Comparison of ENCODE assay signal across 26 cellular contexts in genomic region chr11:65159005-65159404, GRCh38. TPM values are rescaled to one million over a fixed set of nuclear protein-coding genes. Genes with fewer than 3 reads are reported as not detected.
DNase-seq lines count a peak whose midpoint lies in the region; ATAC-seq, FAIRE-seq and TF ChIP-seq lines count a peak whose summit lies in the region.
"Had no signal": no experiment of that assay in that cellular context is flagged by ENCODE, and none has a peak within 500 bp of the region (broad histone marks: within the 10 kb centered on the region; RNA-seq: fewer than 3 reads in every experiment).

No MANE protein-coding gene starts in this region.

- H3K4me3 ChIP-seq in suprapubic skin (no peak overlapping the region), sigmoid colon (no peak overlapping the region), tibial nerve (no peak overlapping the region)
- H3K4me3 ChIP-seq: vagina had no signal

- ATAC-seq in GM19328 (IDR thresholded peaks at IDR 0.05; ENCODE audit: unreplicated experiment) (peak; percentile 64), HG02798 (IDR thresholded peaks at IDR 0.05; ENCODE audit: poor library complexity, unreplicated experiment) (peak; percentile 62), HG03575 (IDR thresholded peaks at IDR 0.05; ENCODE audit: extremely low read depth, insufficient number of reproducible peaks, low FRiP score, unreplicated experiment) (peak; percentile 61), GM19397 (IDR thresholded peaks at IDR 0.05; ENCODE audit: unreplicated experiment) (no peak)
- ATAC-seq: activated CD4-positive, alpha-beta T cell treated with anti-CD3 and anti-CD28 coated beads for 36 hours; naive thymus-derived CD8-positive, alpha-beta T cell had no signal

- no peak for TF ChIP-seq EP300 in suprapubic skin (IDR thresholded peaks at IDR 0.05)
- TF ChIP-seq EP300 in sigmoid colon (IDR thresholded peaks at IDR 0.05) = no peak
- no peak for TF ChIP-seq EP300 in tibial nerve (IDR thresholded peaks at IDR 0.05)

- DNase-seq in GM12891 (ENCODE audit: insufficient read length, low spot score) (no peak), suprapubic skin (ENCODE audit: low spot score in 2 of 2) (no peak), sigmoid colon (no peak), tibial nerve (ENCODE audit: low spot score in 2 of 2) (no peak)
- DNase-seq: ACHN; activated CD4-positive, alpha-beta T cell treated with anti-CD3 and anti-CD28 coated beads for 36 hours; activated naive CD4-positive, alpha-beta T cell; anterior cingulate cortex; CD4-positive, CD25-positive, alpha-beta regulatory T cell; DMS53; endodermal cell; hippocampal formation; mammary epithelial cell; naive thymus-derived CD8-positive, alpha-beta T cell; SK-N-SH; stimulated activated CD4-positive, alpha-beta T cell treated with anti-CD3 and anti-CD28 coated beads, Interleukin-2, amount 100 ng/mL, for 48 hours had no signal

- TF ChIP-seq POLR2A in GM12891 (IDR thresholded peaks at IDR 0.05; ENCODE audit: low read depth, low read length) (no peak), suprapubic skin (IDR thresholded peaks at IDR 0.05) (no peak), sigmoid colon (IDR thresholded peaks at IDR 0.05) (no peak), tibial nerve (IDR thresholded peaks at IDR 0.05) (no peak)

- intact Hi-C loops in sigmoid colon (cut with DNase I) = no loop called here

- H3K4me1 ChIP-seq in suprapubic skin (no peaks in the 10 kb centered on the region), sigmoid colon (no peaks in the 10 kb centered on the region), tibial nerve (no peaks in the 10 kb centered on the region)
- H3K4me1 ChIP-seq: parathyroid adenoma, vagina had no signal

- peak; percentile 89 for FAIRE-seq in GM12891 (lab: Jason Lieb, UNC)
- FAIRE-seq: H1, keratinocyte had no signal

- WGBS in suprapubic skin = 78% methylated on average over 5 of the region's 5 CpGs
- WGBS in sigmoid colon, 2 donors = 68 to 71% methylated on average over 5 of the region's 5 CpGs
- WGBS in tibial nerve, 2 donors = 75 to 78% methylated on average over 5 of the region's 5 CpGs

- no peaks in the 10 kb centered on the region for H3K27me3 ChIP-seq in suprapubic skin
- no peaks in the 10 kb centered on the region for H3K27me3 ChIP-seq in sigmoid colon
- H3K27me3 ChIP-seq in tibial nerve = no peaks in the 10 kb centered on the region
- H3K27me3 ChIP-seq: vagina had no signal

- no peaks in the 10 kb centered on the region for H3K36me3 ChIP-seq in suprapubic skin
- H3K36me3 ChIP-seq in sigmoid colon = no peaks in the 10 kb centered on the region
- H3K36me3 ChIP-seq in tibial nerve = no peaks in the 10 kb centered on the region
- H3K36me3 ChIP-seq: vagina had no signal

- H3K27ac ChIP-seq in suprapubic skin (no peak overlapping the region), sigmoid colon (no peak overlapping the region), tibial nerve (no peak overlapping the region)
- H3K27ac ChIP-seq: parathyroid adenoma, vagina had no signal

- H3K9me3 ChIP-seq in suprapubic skin = no peaks in the 10 kb centered on the region
- H3K9me3 ChIP-seq in sigmoid colon = no peaks in the 10 kb centered on the region
- no peaks in the 10 kb centered on the region for H3K9me3 ChIP-seq in tibial nerve
- H3K9me3 ChIP-seq: SK-N-SH, vagina had no signal

- no peak for TF ChIP-seq CTCF in suprapubic skin (IDR thresholded peaks at IDR 0.05)
- no peak for TF ChIP-seq CTCF in sigmoid colon (IDR thresholded peaks at IDR 0.05)
- no peak for TF ChIP-seq CTCF in tibial nerve (IDR thresholded peaks at IDR 0.05)

TF ChIP-seq in GM12891, 5 proteins besides CTCF, POLR2A, EP300 and RAD21:
- TF ChIP-seq POU2F2 (IDR thresholded peaks at IDR 0.05; ENCODE audit: low read depth, low read length) = peak; percentile 88
- no peak for TF ChIP-seq TAF1 (IDR thresholded peaks at IDR 0.05; ENCODE audit: low read depth, low read length)
- no peak for TF ChIP-seq POLR2AphosphoS5 (IDR thresholded peaks at IDR 0.05; ENCODE audit: low read depth, low read length)
TF ChIP-seq in GM12891: peak in this region for 1.

RNA-seq across cellular contexts. Expression of gene SPDYC, which starts 11.0 kb away (rescaled TPM):
- not detected for polyA plus RNA-seq in GM12891 (2012; ENCODE audit: low read depth, missing spikeins)
- total RNA-seq in suprapubic skin (not detected), sigmoid colon (not detected), tibial nerve (not detected)
- polyA plus RNA-seq in sigmoid colon = not detected
- total RNA-seq: activated CD4-positive, alpha-beta T cell treated with anti-CD3 and anti-CD28 coated beads for 36 hours; CD4-positive, CD25-positive, alpha-beta regulatory T cell; cerebellum; H1; mammary epithelial cell; naive thymus-derived CD8-positive, alpha-beta T cell; subcutaneous adipose tissue; vagina had no signal
- polyA plus RNA-seq: CD4-positive, CD25-positive, alpha-beta regulatory T cell; keratinocyte; mammary epithelial cell; naive thymus-derived CD8-positive, alpha-beta T cell; SK-N-SH had no signal

RNA-seq across cellular contexts. Expression of gene CAPN1, which starts 22.7 kb away (rescaled TPM):
- polyA plus RNA-seq in GM12891 (2012; ENCODE audit: low read depth, missing spikeins) = 66.6 TPM
- total RNA-seq in suprapubic skin (100 to 1,000 TPM; 467 to 627 (median 561) TPM), sigmoid colon (100 to 1,000 TPM in 3 of 4 donors, 10 to 100 TPM in 1; 84.5 to 193 (median 133) TPM), tibial nerve (100 to 1,000 TPM; 108 to 209 (median 150) TPM)
- polyA plus RNA-seq in sigmoid colon = 100 to 1,000 TPM; 156 to 245 (median 210) TPM

RNA-seq across cellular contexts. Expression of gene SYVN1, which starts 24.7 kb away (rescaled TPM):
- 33.3 TPM for polyA plus RNA-seq in GM12891 (2012; ENCODE audit: low read depth, missing spikeins)
- total RNA-seq in suprapubic skin (10 to 100 TPM; 52.7 to 61.2 (median 56.9) TPM), sigmoid colon (10 to 100 TPM; 17.1 to 36.0 (median 24.3) TPM), tibial nerve (10 to 100 TPM; 31.6 to 72.6 (median 58.3) TPM)
- 10 to 100 TPM in 1 of 3 donors, 1 to 10 TPM in 2; 5.1 to 43.5 (median 7.2) TPM for polyA plus RNA-seq in sigmoid colon

RNA-seq across cellular contexts. Expression of gene MRPL49, which starts 36.9 kb away (rescaled TPM):
- polyA plus RNA-seq in GM12891 (2012; ENCODE audit: low read depth, missing spikeins) = 37.7 TPM
- 10 to 100 TPM; 48.0 to 68.5 (median 61.7) TPM for total RNA-seq in suprapubic skin
- 100 to 1,000 TPM in 1 of 4 donors, 10 to 100 TPM in 3; 41.5 to 104 (median 72.4) TPM for total RNA-seq in sigmoid colon
- 10 to 100 TPM; 63.7 to 76.3 (median 69.8) TPM for polyA plus RNA-seq in sigmoid colon
- 10 to 100 TPM; 48.8 to 55.9 (median 54.2) TPM for total RNA-seq in tibial nerve

RNA-seq across cellular contexts. Expression of gene FAU, which starts 37.1 kb away (rescaled TPM):
- 1,748 TPM for polyA plus RNA-seq in GM12891 (2012; ENCODE audit: low read depth, missing spikeins)
- 100 to 1,000 TPM; 584 to 609 (median 602) TPM for total RNA-seq in suprapubic skin
- total RNA-seq in sigmoid colon = 1,000 to 10,000 TPM; 1,235 to 1,561 (median 1,347) TPM
- polyA plus RNA-seq in sigmoid colon = 1,000 to 10,000 TPM in 2 of 3 donors, 100 to 1,000 TPM in 1; 811 to 1,178 (median 1,151) TPM
- total RNA-seq in tibial nerve = 1,000 to 10,000 TPM; 1,078 to 1,548 (median 1,229) TPM
